In the genomic region with DNA sequence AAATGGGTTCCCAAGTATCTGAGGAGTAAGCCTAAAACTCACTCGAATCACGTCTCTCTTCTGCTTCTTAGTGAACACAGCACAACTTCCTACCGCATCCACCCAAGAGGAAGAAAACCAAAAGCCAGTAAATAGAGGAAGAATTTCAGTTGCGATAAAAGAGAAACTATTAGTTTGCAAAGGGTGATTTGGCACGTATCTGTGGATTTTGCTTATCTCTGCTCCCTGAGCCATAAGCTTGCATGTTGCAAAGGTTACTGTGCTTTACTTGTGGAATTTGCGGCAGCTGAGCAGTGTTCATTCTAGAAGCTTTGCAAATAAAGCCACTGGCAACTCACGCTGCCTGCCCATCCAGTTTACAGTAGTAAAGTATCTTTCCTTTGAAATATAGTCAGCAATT, we compare ENCODE assay signal across 17 cellular contexts.
DNase-seq lines count a peak whose midpoint lies in the region; ATAC-seq and TF ChIP-seq lines count a peak whose summit lies in the region.
"Had no signal": no experiment of that assay in that cellular context is flagged by ENCODE, and none has a peak within 500 bp of the region (broad histone marks: within the 10 kb centered on the region; RNA-seq: fewer than 3 reads in every experiment).

No MANE protein-coding gene starts in this region.

- 50% methylated on average over 2 of the region's 7 CpGs; no CpG with 5 or more reads in 1 of the 2 experiments for WGBS in IMR-90 (ENCODE audit: extremely low coverage in 2 of 2, insufficient read length in 1 of 2), 2 experiments

- H3K4me2 ChIP-seq in BLaER1 treated with 17β-estradiol and CSF1 and Interleukin-3, amounts not matched to agents 10 nM and 100 nM: peak overlapping the region; percentile 42 to 92 (median 63)
- H3K4me2 ChIP-seq in IMR-90 (ENCODE audit: low read depth, low read length): peak overlapping the region; percentile 36
- H3K4me2 ChIP-seq: KMS-11 had no signal

- H2BK20ac ChIP-seq in IMR-90 (ENCODE audit: low read depth, low read length): no peak overlapping the region

- no peak overlapping the region; the same call in 1 of the 2 replicates for H3K18ac ChIP-seq in IMR-90 (ENCODE audit: low read depth, low read length)

- no peaks in the 10 kb centered on the region for H3K36me3 ChIP-seq in BLaER1 treated with 17β-estradiol and CSF1 and Interleukin-3, amounts not matched to agents 10 nM and 100 nM
- H3K36me3 ChIP-seq in IMR-90 (ENCODE audit: control insufficient read depth, insufficient read depth, low read length): no peaks in the 10 kb centered on the region

- H3K4me1 Mint-ChIP-seq in natural killer cell: peaks cover 37 to 46% of the 10 kb centered on the region in 2 donors
- no peaks in the 10 kb centered on the region for H3K4me1 Mint-ChIP-seq in activated T-helper 17 cell treated with anti-CD3 and anti-CD28 coated beads, Interleukin-2, amount 50 U/mL, for 72 hours

- peak overlapping the region in 3 of 10 experiments; percentile 32 to 37 (median 34); a peak in 4 of 20 replicates for H3K4me3 ChIP-seq in BLaER1 treated with 17β-estradiol and CSF1 and Interleukin-3, amounts not matched to agents 10 nM and 100 nM
- H3K4me3 ChIP-seq in IMR-90 (ENCODE audit: insufficient read depth, low read depth, low read length) (no peak overlapping the region), coronary artery (peak overlapping the region; percentile 26), foreskin fibroblast (ENCODE audit: low read depth in 1 of 2, low read length in 2 of 2) (no peak overlapping the region)

- CTCF ChIA-PET in IMR-90 (lab: Yijun Ruan, JAX): interaction anchor here (0.6 kb wide), 1 partner anchor 82 kb away, joined by 3 read pairs; no protein-coding TSS in a partner anchor

- no peak overlapping the region for H2AFZ ChIP-seq in IMR-90 (replicated peaks; ENCODE audit: low read length, poor library complexity)

- H3K56ac ChIP-seq in IMR-90 (ENCODE audit: extremely low read depth, insufficient read depth, low read length): no peak overlapping the region

- no peaks in the 10 kb centered on the region for H3K79me1 ChIP-seq in IMR-90 (ENCODE audit: low read depth in 1 of 2, low read length in 2 of 2)

- dilution Hi-C loops in IMR-90 (cut with HindIII; ENCODE audit: low sequenced_read_pairs, unreplicated experiment): no loop called here

- in situ Hi-C loops in IMR-90 (cut with MboI; ENCODE audit: low sequenced_read_pairs): no loop called here

- TF ChIP-seq CTCF in IMR-90 (conservative IDR thresholded peaks at IDR 0.05; ENCODE audit: low read depth, low read length) (no peak), coronary artery (IDR thresholded peaks at IDR 0.05) (no peak), natural killer cell (IDR thresholded peaks at IDR 0.05) (no peak), GM20000 (IDR thresholded peaks at IDR 0.05; ENCODE audit: extremely low read depth, missing control alignments) (no peak), foreskin fibroblast (IDR thresholded peaks at IDR 0.05; ENCODE audit: low read depth, low read length) (no peak)

- peak overlapping the region; percentile 25 to 27 for H3K27ac Mint-ChIP-seq in natural killer cell
- H3K27ac Mint-ChIP-seq in activated T-helper 17 cell treated with anti-CD3 and anti-CD28 coated beads, Interleukin-2, amount 50 U/mL, for 72 hours: no peak overlapping the region

- intact Hi-C loops in IMR-90 (cut with micrococcal nuclease): no loop called here
- intact Hi-C loops in natural killer cell (cut with micrococcal nuclease): no loop called here

- H4K91ac ChIP-seq in IMR-90 (ENCODE audit: insufficient read depth, low read depth, low read length): no peak overlapping the region

- H3K23ac ChIP-seq in IMR-90 (ENCODE audit: low read depth, low read length): no peak overlapping the region

- H4K5ac ChIP-seq in IMR-90 (ENCODE audit: low read depth, low read length): no peak overlapping the region

- no TSS peak for BruUV-seq in IMR-90 (replicated peaks; lab: Mats Ljungman, UMichigan)

- H3K9me3 Mint-ChIP-seq in natural killer cell: no peaks in the 10 kb centered on the region
- no peaks in the 10 kb centered on the region for H3K9me3 Mint-ChIP-seq in activated T-helper 17 cell treated with anti-CD3 and anti-CD28 coated beads, Interleukin-2, amount 50 U/mL, for 72 hours
- H3K9me3 Mint-ChIP-seq: central memory CD8-positive, alpha-beta T cell had no signal

- no peak for TF ChIP-seq RAD21 in IMR-90 (IDR thresholded peaks at IDR 0.05; ENCODE audit: low read length)

- no peak overlapping the region for H2BK5ac ChIP-seq in IMR-90 (ENCODE audit: low read depth, low read length, poor library complexity, severe bottlenecking)

- no peak for TF ChIP-seq POLR2A in IMR-90 (IDR thresholded peaks at IDR 0.05; ENCODE audit: low read depth, low read length)

- no peak overlapping the region for H3K14ac ChIP-seq in IMR-90 (replicated peaks; ENCODE audit: low read depth, low read length)

- H3K9me3 ChIP-seq in BLaER1 treated with 17β-estradiol and CSF1 and Interleukin-3, amounts not matched to agents 10 nM and 100 nM (replicated peaks in 1 of 11): no peaks in the 10 kb centered on the region
- H3K9me3 ChIP-seq in IMR-90 (ENCODE audit: control insufficient read depth, insufficient read depth, low read length): no peaks in the 10 kb centered on the region
- H3K9me3 ChIP-seq: BE2C had no signal

- POLR2A ChIA-PET in IMR-90 (lab: Charles Lee; ENCODE audit: unreplicated experiment): no interaction called here

- H3K4ac ChIP-seq in IMR-90 (ENCODE audit: low read depth, low read length): no peak overlapping the region

- H4K8ac ChIP-seq in IMR-90 (ENCODE audit: low read depth in 2 of 2, low read length in 2 of 2): no peak overlapping the region

- no peak overlapping the region for H2BK120ac ChIP-seq in IMR-90 (ENCODE audit: low read depth, low read length)

- H3K27me3 Mint-ChIP-seq in natural killer cell (ENCODE audit: low read depth in 2 of 2): peaks cover 0 to 3% of the 10 kb centered on the region in 2 donors
- H3K27me3 Mint-ChIP-seq in activated T-helper 17 cell treated with anti-CD3 and anti-CD28 coated beads, Interleukin-2, amount 50 U/mL, for 72 hours: peaks cover 10% of the 10 kb centered on the region
- H3K27me3 Mint-ChIP-seq: central memory CD8-positive, alpha-beta T cell had no signal

- peak overlapping the region; percentile 47 for H3K4me3 Mint-ChIP-seq in natural killer cell
- no peak overlapping the region for H3K4me3 Mint-ChIP-seq in activated T-helper 17 cell treated with anti-CD3 and anti-CD28 coated beads, Interleukin-2, amount 50 U/mL, for 72 hours
- H3K4me3 Mint-ChIP-seq: central memory CD8-positive, alpha-beta T cell had no signal

- no peak overlapping the region for H2AK9ac ChIP-seq in IMR-90 (replicated peaks; ENCODE audit: low read depth, low read length, poor library complexity)

- ATAC-seq in IMR-90 (ENCODE audit: low read depth): peak; percentile 40; the same call in 1 of the 2 replicates
- peak in 1 of 3 donors; percentile 46 for ATAC-seq in natural killer cell
- ATAC-seq in activated T-helper 17 cell treated with anti-CD3 and anti-CD28 coated beads, Interleukin-2, amount 50 U/mL, for 72 hours (replicated peaks): no peak
- ATAC-seq: activated CD4-positive, CD25-positive, alpha-beta regulatory T cell treated with anti-CD3 and anti-CD28 coated beads, Interleukin-2, amount 50 U/mL, for 24 hours had no signal

- peak overlapping the region in 4 of 11 experiments; percentile 31 to 68 (median 66); a peak in 7 of 22 replicates for H3K27ac ChIP-seq in BLaER1 treated with 17β-estradiol and CSF1 and Interleukin-3, amounts not matched to agents 10 nM and 100 nM
- H3K27ac ChIP-seq in IMR-90 (ENCODE audit: insufficient read depth, low read length): no peak overlapping the region
- H3K27ac ChIP-seq in coronary artery: peak overlapping the region in 1 of 2 donors; percentile 40
- H3K27ac ChIP-seq: KMS-11 had no signal

- H3K36me3 Mint-ChIP-seq in natural killer cell: no peaks in the 10 kb centered on the region
- no peaks in the 10 kb centered on the region for H3K36me3 Mint-ChIP-seq in activated T-helper 17 cell treated with anti-CD3 and anti-CD28 coated beads, Interleukin-2, amount 50 U/mL, for 72 hours (ENCODE audit: low read depth)

- H3K9me1 ChIP-seq in IMR-90 (ENCODE audit: insufficient read depth, low read length): no peaks in the 10 kb centered on the region

- DNase-seq in IMR-90: peak; percentile 21
- no peak for DNase-seq in coronary artery (ENCODE audit: low spot score)
- no peak for DNase-seq in natural killer cell
- DNase-seq in GM20000 (ENCODE audit: low spot score): no peak
- no peak for DNase-seq in anterior cingulate cortex (lab: John Stamatoyannopoulos, UW)
- DNase-seq in foreskin fibroblast: no peak
- DNase-seq: activated gamma-delta T cell, BE2C, GOT3, kidney glomerular epithelial cell, NCI-H2171, RPMI8226 had no signal

- H2AK5ac ChIP-seq in IMR-90 (ENCODE audit: low read depth, low read length): no peak overlapping the region

- no peaks in the 10 kb centered on the region for H4K20me1 ChIP-seq in BLaER1 treated with 17β-estradiol and CSF1 and Interleukin-3, amounts not matched to agents 10 nM and 100 nM
- no peaks in the 10 kb centered on the region for H4K20me1 ChIP-seq in IMR-90 (ENCODE audit: insufficient read depth, low read length)

- peaks cover 6 to 85% (median 11%) of the 10 kb centered on the region in 10 experiments; a peak in 16 of 20 replicates for H3K4me1 ChIP-seq in BLaER1 treated with 17β-estradiol and CSF1 and Interleukin-3, amounts not matched to agents 10 nM and 100 nM
- no peaks in the 10 kb centered on the region; the same call in 1 of the 2 replicates for H3K4me1 ChIP-seq in IMR-90 (ENCODE audit: control insufficient read depth, insufficient read depth, low read length)
- H3K4me1 ChIP-seq: BE2C had no signal

- no peak overlapping the region for H2BK15ac ChIP-seq in IMR-90 (ENCODE audit: low read depth, low read length)

- H3K9ac ChIP-seq in BLaER1 treated with 17β-estradiol and CSF1 and Interleukin-3, amounts not matched to agents 10 nM and 100 nM: peak overlapping the region in 4 of 11 experiments; percentile 11 to 71 (median 56); a peak in 7 of 22 replicates
- H3K9ac ChIP-seq in IMR-90 (ENCODE audit: low read depth, low read length): no peak overlapping the region
- H3K9ac ChIP-seq: KMS-11 had no signal

- peaks cover 0 to 4% (median 0%) of the 10 kb centered on the region in 11 experiments; a peak in 1 of 22 replicates for H3K27me3 ChIP-seq in BLaER1 treated with 17β-estradiol and CSF1 and Interleukin-3, amounts not matched to agents 10 nM and 100 nM
- H3K27me3 ChIP-seq in IMR-90 (ENCODE audit: control insufficient read depth, insufficient read depth, low read length): no peaks in the 10 kb centered on the region; the same call in 1 of the 2 replicates
- H3K27me3 ChIP-seq: BE2C had no signal

TF ChIP-seq in IMR-90, 13 proteins besides CTCF, POLR2A, EP300 and RAD21 (continues in another document):
- no peak for TF ChIP-seq MXI1 (IDR thresholded peaks at IDR 0.05; ENCODE audit: borderline replicate concordance, low read depth, low read length)
- no peak for TF ChIP-seq CHD1 (IDR thresholded peaks at IDR 0.05; ENCODE audit: low read depth, low read length)
- TF ChIP-seq RCOR1 (IDR thresholded peaks at IDR 0.05; ENCODE audit: insufficient replicate concordance, low read length): no peak
- TF ChIP-seq BHLHE40 (IDR thresholded peaks at IDR 0.05; ENCODE audit: low read depth, low read length): no peak
- no peak for TF ChIP-seq FOS (IDR thresholded peaks at IDR 0.05; ENCODE audit: low read depth, low read length)
- TF ChIP-seq MAZ (IDR thresholded peaks at IDR 0.05; ENCODE audit: borderline replicate concordance, low read depth, low read length): no peak
- no peak for TF ChIP-seq SMC3 (IDR thresholded peaks at IDR 0.05; ENCODE audit: low read depth, low read length)
